Comparison of ENCODE assay signal across 16 cellular contexts in genomic region chr6:145784683-145785082, GRCh38. TPM values are rescaled to one million over a fixed set of nuclear protein-coding genes. Genes with fewer than 3 reads are reported as not detected.
DNase-seq lines count a peak whose midpoint lies in the region; ATAC-seq and TF ChIP-seq lines count a peak whose summit lies in the region.
"Had no signal": no experiment of that assay in that cellular context is flagged by ENCODE, and none has a peak within 500 bp of the region (broad histone marks: within the 10 kb centered on the region; RNA-seq: fewer than 3 reads in every experiment).

No MANE protein-coding gene starts in this region.

- no peak for TF ChIP-seq POLR2A in sigmoid colon (IDR thresholded peaks at IDR 0.05)

- H3K27me3 ChIP-seq in colonic mucosa: no peaks in the 10 kb centered on the region
- H3K27me3 ChIP-seq in sigmoid colon: no peaks in the 10 kb centered on the region
- H3K27me3 ChIP-seq: esophagus muscularis mucosa, right lobe of liver, SJCRH30, uterus had no signal

- peak; percentile 42 for DNase-seq in Right ventricle myocardium superior
- no peak for DNase-seq in colonic mucosa
- no peak for DNase-seq in sigmoid colon
- DNase-seq in ureter (ENCODE audit: low spot score): no peak
- DNase-seq in anterior cingulate cortex (lab: John Stamatoyannopoulos, UW): no peak
- DNase-seq: activated CD4-positive, CD25-positive, alpha-beta regulatory T cell; activated T-cell treated with anti-CD3 and anti-CD28 coated beads, Interleukin-2, amount 50 U/mL, for 24 hours; COR-L47; NCI-H345; right lobe of liver; SJCRH30; uterus had no signal

- TF ChIP-seq CTCF in colonic mucosa (IDR thresholded peaks at IDR 0.05) (no peak), sigmoid colon (IDR thresholded peaks at IDR 0.05) (no peak)

- intact Hi-C loops in Right ventricle myocardium superior (cut with DNase I): no loop called here
- intact Hi-C loops in colonic mucosa (cut with DNase I): no loop called here
- intact Hi-C loops in sigmoid colon (cut with DNase I): no loop called here

- H3K27ac ChIP-seq in colonic mucosa (no peak overlapping the region), sigmoid colon (no peak overlapping the region)
- H3K27ac ChIP-seq: esophagus muscularis mucosa, right lobe of liver, SJCRH30, uterus had no signal

- H3K9me3 ChIP-seq in colonic mucosa: no peaks in the 10 kb centered on the region
- H3K9me3 ChIP-seq in sigmoid colon: no peaks in the 10 kb centered on the region
- H3K9me3 ChIP-seq: right lobe of liver, SJCRH30 had no signal

- H3K36me3 ChIP-seq in colonic mucosa (no peaks in the 10 kb centered on the region), sigmoid colon (peaks cover 0 to 21% (median 0%) of the 10 kb centered on the region in 4 donors)
- H3K36me3 ChIP-seq: right lobe of liver, SJCRH30, uterus had no signal

- ATAC-seq in GM19025 (IDR thresholded peaks at IDR 0.05; ENCODE audit: low read depth, unreplicated experiment) (peak; percentile 80), GM21576 (IDR thresholded peaks at IDR 0.05; ENCODE audit: unreplicated experiment) (peak; percentile 76), HG03135 (IDR thresholded peaks at IDR 0.05; ENCODE audit: unreplicated experiment) (peak; percentile 89), Right ventricle myocardium superior (ENCODE audit: poor library complexity) (peak; percentile 96)

- H3K9ac ChIP-seq in colonic mucosa (ENCODE audit: low read depth in 2 of 2, low read length in 2 of 2): no peak overlapping the region

- H3K4me1 ChIP-seq in colonic mucosa (no peaks in the 10 kb centered on the region), sigmoid colon (no peaks in the 10 kb centered on the region)
- H3K4me1 ChIP-seq: right lobe of liver, SJCRH30, uterus had no signal

- H3K4me3 ChIP-seq in colonic mucosa: no peak overlapping the region
- no peak overlapping the region for H3K4me3 ChIP-seq in sigmoid colon
- H3K4me3 ChIP-seq: esophagus muscularis mucosa, right lobe of liver, SJCRH30, uterus had no signal

- 88 to 97% methylated on average over 1 of the region's 1 CpG for WGBS in sigmoid colon, 2 donors

- no peak for TF ChIP-seq EP300 in sigmoid colon (IDR thresholded peaks at IDR 0.05)

RNA-seq across cellular contexts. Expression of gene FBXO30, which starts 29.9 kb away (rescaled TPM):
- total RNA-seq in Right ventricle myocardium superior: 12.8 TPM
- total RNA-seq in colonic mucosa: 1 to 10 TPM; 5.4 to 9.0 TPM
- total RNA-seq in sigmoid colon: 10 to 100 TPM; 37.9 to 53.9 (median 43.9) TPM
- 1 to 10 TPM; 2.3 to 3.2 (median 2.4) TPM for polyA plus RNA-seq in sigmoid colon
- 12.1 TPM for total RNA-seq in ureter

RNA-seq across cellular contexts. Expression of gene EPM2A, which starts 49.4 kb away (rescaled TPM):
- total RNA-seq in Right ventricle myocardium superior (46.5 TPM), colonic mucosa (1 to 10 TPM; 3.7 to 4.8 TPM), sigmoid colon (10 to 100 TPM; 66.5 to 79.5 (median 71.2) TPM), ureter (23.4 TPM)
- polyA plus RNA-seq in sigmoid colon: 1 to 10 TPM; 2.3 to 4.5 (median 3.6) TPM
